8 cellular contexts compared by ENCODE assay signal in the genomic region with DNA sequence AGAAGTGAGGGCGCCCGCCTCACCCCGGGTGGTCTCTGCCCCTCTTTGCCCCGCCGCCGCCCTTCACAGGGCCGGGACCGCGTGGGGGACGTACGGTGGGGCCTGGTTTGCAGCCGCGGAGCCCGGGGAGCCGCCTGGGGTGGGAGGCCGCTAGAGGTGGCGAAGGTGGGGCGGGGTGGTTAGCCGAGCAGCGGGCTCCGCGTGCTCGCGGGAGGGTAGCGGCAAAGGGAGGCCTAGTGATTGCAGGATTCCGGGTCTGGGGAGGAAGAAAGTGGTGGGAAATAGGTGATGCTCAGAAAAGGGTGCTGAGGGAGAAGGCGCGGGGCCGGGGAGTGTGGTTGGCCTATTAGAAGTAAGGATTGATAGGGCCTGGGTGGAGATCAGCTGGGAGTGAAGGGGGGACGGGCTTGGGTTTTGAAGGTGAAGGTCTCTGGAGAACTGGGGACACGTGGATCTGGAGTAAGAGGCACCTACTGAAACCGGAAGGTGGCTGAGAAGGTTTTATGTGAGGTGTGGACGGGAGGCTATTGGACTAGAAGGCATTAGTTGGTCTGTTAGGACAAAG. TPM values are rescaled to one million over a fixed set of nuclear protein-coding genes. Genes with fewer than 3 reads are reported as not detected.
DNase-seq lines count a peak whose midpoint lies in the region; ATAC-seq and TF ChIP-seq lines count a peak whose summit lies in the region.

No MANE protein-coding gene starts in this region.

- H3K9me2 ChIP-seq in Karpas-422 (replicated peaks; ENCODE audit: insufficient read depth, low read length), result no peaks in the 10 kb centered on the region

- peak overlapping the region; percentile 55 for H3K27ac ChIP-seq in Karpas-422 (ENCODE audit: low read length)

- no peaks in the 10 kb centered on the region for H3K9me3 Mint-ChIP-seq in T-helper 2 cell treated with Interferon-gamma antibody and Interleukin-4, amounts not matched to agents 5 μg/mL and 100 μg/mL, for 36 hours
- H3K9me3 Mint-ChIP-seq in brain, result no peaks in the 10 kb centered on the region

- TF ChIP-seq CTCF in brain (conservative IDR thresholded peaks at IDR 0.05), result no peak

- no peaks in the 10 kb centered on the region for H3K27me3 ChIP-seq in Karpas-422 (ENCODE audit: low read length)

- peak overlapping the region; percentile 87 for H3K4me3 Mint-ChIP-seq in T-helper 2 cell treated with Interferon-gamma antibody and Interleukin-4, amounts not matched to agents 5 μg/mL and 100 μg/mL, for 36 hours
- H3K4me3 Mint-ChIP-seq in brain, result peak overlapping the region; percentile 88 to 99 (median 97)

- H3K79me2 ChIP-seq in Karpas-422 (ENCODE audit: low read length), result peaks cover 55% of the 10 kb centered on the region

- no peaks in the 10 kb centered on the region for H3K9me3 ChIP-seq in Karpas-422 (ENCODE audit: low read length)

- H3K27ac Mint-ChIP-seq in T-helper 2 cell treated with Interferon-gamma antibody and Interleukin-4, amounts not matched to agents 5 μg/mL and 100 μg/mL, for 36 hours, result peak overlapping the region; percentile 85
- peak overlapping the region; percentile 94 to 98 (median 95) for H3K27ac Mint-ChIP-seq in brain

- peak; percentile 11 for ATAC-seq in GM21619 (IDR thresholded peaks at IDR 0.05; ENCODE audit: unreplicated experiment)
- peak; percentile 63 for ATAC-seq in left colon

- H3K4me3 ChIP-seq in Karpas-422 (ENCODE audit: low read length), result peak overlapping the region; percentile 78

- peak overlapping the region; percentile 63; the same call in 1 of the 2 replicates for H2AFZ ChIP-seq in Karpas-422 (ENCODE audit: low read length)

- intact Hi-C loops in left colon (cut with DNase I, micrococcal nuclease), result no loop called here

- H3K4me2 ChIP-seq in Karpas-422 (ENCODE audit: low read depth, low read length, poor library complexity, severe bottlenecking), result peak overlapping the region; percentile 94

- DNase-seq in DMS79 treated with DMSO at 0.1 percent for 48 hours (lab: John Stamatoyannopoulos, UW) (peak; percentile 41), Karpas-422 (peak; percentile 84), left colon (peak; percentile 65 to 74), epidermal melanocyte (ENCODE audit: insufficient read length, low spot score) (no peak)
- peak; percentile 31 for DNase-seq in T-helper 2 cell treated with Interferon-gamma antibody and Interleukin-4, amounts not matched to agents 5 μg/mL and 100 μg/mL, for 36 hours (ENCODE audit: low spot score)
- DNase-seq in stimulated activated CD4-positive, alpha-beta T cell treated with anti-CD3 and anti-CD28 coated beads, Interleukin-4, amount 100 ng/mL, for 24 hours, result peak; percentile 49

- peaks cover 13% of the 10 kb centered on the region; the same call in 1 of the 2 replicates for H4K20me1 ChIP-seq in Karpas-422 (ENCODE audit: insufficient read depth, low read depth, low read length)

- peaks cover 28% of the 10 kb centered on the region for H3K36me3 ChIP-seq in Karpas-422 (ENCODE audit: insufficient read depth, low read length)

- peak overlapping the region; percentile 86 for H3K9ac ChIP-seq in Karpas-422 (ENCODE audit: low read length)

- H3K4me1 Mint-ChIP-seq in T-helper 2 cell treated with Interferon-gamma antibody and Interleukin-4, amounts not matched to agents 5 μg/mL and 100 μg/mL, for 36 hours (ENCODE audit: low read depth), result peaks cover 36% of the 10 kb centered on the region
- peaks cover 49% of the 10 kb centered on the region for H3K4me1 Mint-ChIP-seq in brain

- peaks cover 27% of the 10 kb centered on the region for H3K4me1 ChIP-seq in Karpas-422 (ENCODE audit: low read length)

- peaks cover 6% of the 10 kb centered on the region for H3K27me3 Mint-ChIP-seq in T-helper 2 cell treated with Interferon-gamma antibody and Interleukin-4, amounts not matched to agents 5 μg/mL and 100 μg/mL, for 36 hours (ENCODE audit: low read depth)
- H3K27me3 Mint-ChIP-seq in brain, result peaks cover 13% of the 10 kb centered on the region

- H3K36me3 Mint-ChIP-seq in T-helper 2 cell treated with Interferon-gamma antibody and Interleukin-4, amounts not matched to agents 5 μg/mL and 100 μg/mL, for 36 hours (ENCODE audit: low read depth), result peaks cover 13% of the 10 kb centered on the region
- peaks cover 22% of the 10 kb centered on the region for H3K36me3 Mint-ChIP-seq in brain

RNA-seq across cellular contexts. Expression of a gene that starts 0.6 kb away (rescaled TPM):
- 55.3 and 98.1 TPM in 2 replicates for total RNA-seq in Karpas-422 (2014; rRNA removed; shearing (Covaris generic); ENCODE audit: low replicate concordance)
- 7.0 TPM for polyA plus RNA-seq in brain (ENCODE audit: insufficient read depth, low read depth, low replicate concordance)
- 100 to 1,000 TPM in 1 of 2 donors, 10 to 100 TPM in 1; 99.5 to 103 TPM for total RNA-seq in left colon
